In genomic region chr1:47753808-47754207, GRCh38 we compare ENCODE assay signal across 38 cellular contexts.
A peak's percentile ranks its signal among the peaks of the same experiment; 100 is the strongest.
DNase-seq lines count a peak whose midpoint lies in the region; ATAC-seq, FAIRE-seq and TF ChIP-seq lines count a peak whose summit lies in the region.
"Had no signal": no experiment of that assay in that cellular context is flagged by ENCODE, and none has a peak within 500 bp of the region (broad histone marks: within the 10 kb centered on the region; RNA-seq: fewer than 3 reads in every experiment).

No MANE protein-coding gene starts in this region.

- no peak for TF ChIP-seq POLR2A in A549 (IDR thresholded peaks at IDR 0.05; ENCODE audit: low read length)

- no peak for DNase-seq in A549 (ENCODE audit: low read depth in 1 of 2, low spot score in 1 of 2)
- DNase-seq in HFFc6: no peak
- DNase-seq in anterior cingulate cortex (lab: John Stamatoyannopoulos, UW): no peak
- DNase-seq in naive thymus-derived CD8-positive, alpha-beta T cell: no peak
- DNase-seq in cerebellar nuclear complex (lab: John Stamatoyannopoulos, UW): no peak
- DNase-seq: 8988T; activated CD4-positive, alpha-beta T cell treated with anti-CD3 and anti-CD28 coated beads for 36 hours; activated CD8-positive, alpha-beta T cell treated with anti-CD3 and anti-CD28 coated beads, Interleukin-2, amount 10 ng/mL, durations not matched to agents 7 days and 5 days; activated naive CD4-positive, alpha-beta T cell treated with anti-CD3 and anti-CD28 coated beads, Interleukin-2, amount 10 ng/mL, durations not matched to agents 7 days and 5 days; adrenal gland; body of pancreas; Calu3; DND-41; GF-D8; head of caudate nucleus; Karpas-422; left ventricle myocardium inferior; mesenchymal stem cell; NCI-H1417 treated with DMSO at 0.1 percent for 48 hours; NCI-H2081; NCI-H774; retina; stimulated activated naive CD4-positive, alpha-beta T cell treated with Interleukin-2 at 50 U/mL for 16 hours; upper lobe of right lung had no signal

- H3K9me3 ChIP-seq in A549: no peaks in the 10 kb centered on the region
- H3K9me3 ChIP-seq: adrenal gland, body of pancreas, left ventricle myocardium inferior, upper lobe of right lung had no signal

- no peak overlapping the region for H3K4me2 ChIP-seq in A549
- H3K4me2 ChIP-seq: smooth muscle cell had no signal

- ATAC-seq in A549 (no peak), GM18868 (IDR thresholded peaks at IDR 0.05; ENCODE audit: unreplicated experiment) (peak; percentile 81), HG02610 (IDR thresholded peaks at IDR 0.05; ENCODE audit: unreplicated experiment) (peak; percentile 60), HG03565 (IDR thresholded peaks at IDR 0.05; ENCODE audit: unreplicated experiment) (peak; percentile 66)
- ATAC-seq in naive thymus-derived CD8-positive, alpha-beta T cell: no peak
- ATAC-seq: activated CD4-positive, alpha-beta T cell treated with anti-CD3 and anti-CD28 coated beads for 36 hours; activated CD8-positive, alpha-beta T cell treated with anti-CD3 and anti-CD28 coated beads, Interleukin-2, amount 10 ng/mL, durations not matched to agents 7 days and 5 days; body of pancreas; esophagus mucosa; HCT116; upper lobe of right lung had no signal

- TF ChIP-seq RAD21 in A549 (conservative IDR thresholded peaks at IDR 0.05 in 1 of 2, IDR thresholded peaks at IDR 0.05 in 1 of 2): no peak

- POLR2A ChIA-PET in A549 (lab: Yijun Ruan, JAX): no interaction called here
- POLR2A ChIA-PET in naive thymus-derived CD8-positive, alpha-beta T cell (lab: Charles Lee): no interaction called here

- no peak for FAIRE-seq in A549 (lab: Jason Lieb, UNC)
- FAIRE-seq: keratinocyte had no signal

- TF ChIP-seq CTCF in A549 (IDR thresholded peaks at IDR 0.05): no peak
- TF ChIP-seq CTCF in HFFc6 (IDR thresholded peaks at IDR 0.05): no peak

- H3K4me3 Mint-ChIP-seq in HFFc6: no peak overlapping the region
- no peak overlapping the region for H3K4me3 Mint-ChIP-seq in naive thymus-derived CD8-positive, alpha-beta T cell
- H3K4me3 Mint-ChIP-seq: activated CD4-positive, alpha-beta T cell treated with anti-CD3 and anti-CD28 coated beads for 36 hours; activated CD8-positive, alpha-beta T cell treated with anti-CD3 and anti-CD28 coated beads, Interleukin-2, amount 10 ng/mL, durations not matched to agents 7 days and 5 days; activated naive CD4-positive, alpha-beta T cell treated with anti-CD3 and anti-CD28 coated beads, Interleukin-2, amount 10 ng/mL, durations not matched to agents 7 days and 5 days; CD14-positive monocyte; central memory CD8-positive, alpha-beta T cell; dendritic cell treated with granulocyte-macrophage colony-stimulating factor and Interleukin-4, amounts not matched to agents 40 ng/mL and 50 ng/mL, for 4 days; endodermal cell; T-helper 2 cell treated with Interferon-gamma antibody and Interleukin-4, amounts not matched to agents 5 μg/mL and 100 μg/mL, for 36 hours had no signal

- TF ChIP-seq EP300 in A549 (IDR thresholded peaks at IDR 0.05): no peak

- no peaks in the 10 kb centered on the region for H3K4me1 Mint-ChIP-seq in HFFc6 (ENCODE audit: low read depth)
- peaks cover 0 to 2% (median 0%) of the 10 kb centered on the region in 4 donors for H3K4me1 Mint-ChIP-seq in naive thymus-derived CD8-positive, alpha-beta T cell
- H3K4me1 Mint-ChIP-seq: activated CD4-positive, alpha-beta T cell treated with anti-CD3 and anti-CD28 coated beads for 36 hours; activated naive CD4-positive, alpha-beta T cell treated with anti-CD3 and anti-CD28 coated beads, Interleukin-2, amount 10 ng/mL, durations not matched to agents 7 days and 5 days; CD14-positive monocyte; central memory CD8-positive, alpha-beta T cell had no signal

- H3K27ac Mint-ChIP-seq in HFFc6: no peak overlapping the region
- H3K27ac Mint-ChIP-seq in naive thymus-derived CD8-positive, alpha-beta T cell: no peak overlapping the region
- H3K27ac Mint-ChIP-seq: activated CD4-positive, alpha-beta T cell treated with anti-CD3 and anti-CD28 coated beads for 36 hours; activated CD8-positive, alpha-beta T cell treated with anti-CD3 and anti-CD28 coated beads, Interleukin-2, amount 10 ng/mL, durations not matched to agents 7 days and 5 days; activated naive CD4-positive, alpha-beta T cell treated with anti-CD3 and anti-CD28 coated beads, Interleukin-2, amount 10 ng/mL, durations not matched to agents 7 days and 5 days; CD14-positive monocyte; dendritic cell treated with granulocyte-macrophage colony-stimulating factor and Interleukin-4, amounts not matched to agents 40 ng/mL and 50 ng/mL, for 4 days; endodermal cell; T-helper 2 cell treated with Interferon-gamma antibody and Interleukin-4, amounts not matched to agents 5 μg/mL and 100 μg/mL, for 36 hours had no signal

- no peak overlapping the region for H3K27ac ChIP-seq in A549
- H3K27ac ChIP-seq: adrenal gland, body of pancreas, left ventricle myocardium inferior, parathyroid adenoma, upper lobe of right lung, VCaP had no signal

- H3K4me1 ChIP-seq in A549: no peaks in the 10 kb centered on the region
- H3K4me1 ChIP-seq: adrenal gland, parathyroid adenoma had no signal

- no peak overlapping the region for H3K4me3 ChIP-seq in A549
- H3K4me3 ChIP-seq: adrenal gland, body of pancreas, left ventricle myocardium inferior, smooth muscle cell, upper lobe of right lung had no signal

- no peaks in the 10 kb centered on the region; the same call in 1 of the 2 replicates for H3K9me3 Mint-ChIP-seq in HFFc6
- H3K9me3 Mint-ChIP-seq in naive thymus-derived CD8-positive, alpha-beta T cell: no peaks in the 10 kb centered on the region
- H3K9me3 Mint-ChIP-seq: activated naive CD4-positive, alpha-beta T cell treated with anti-CD3 and anti-CD28 coated beads, Interleukin-2, amount 10 ng/mL, durations not matched to agents 7 days and 5 days; central memory CD8-positive, alpha-beta T cell; dendritic cell treated with granulocyte-macrophage colony-stimulating factor and Interleukin-4, amounts not matched to agents 40 ng/mL and 50 ng/mL, for 4 days; endodermal cell; T-helper 2 cell treated with Interferon-gamma antibody and Interleukin-4, amounts not matched to agents 5 μg/mL and 100 μg/mL, for 36 hours had no signal

- peaks cover 10% of the 10 kb centered on the region; the same call in 1 of the 2 replicates for H3K27me3 Mint-ChIP-seq in HFFc6 (ENCODE audit: insufficient read depth)
- peaks cover 7 to 22% (median 17%) of the 10 kb centered on the region in 5 donors for H3K27me3 Mint-ChIP-seq in naive thymus-derived CD8-positive, alpha-beta T cell
- H3K27me3 Mint-ChIP-seq: activated naive CD4-positive, alpha-beta T cell treated with anti-CD3 and anti-CD28 coated beads, Interleukin-2, amount 10 ng/mL, durations not matched to agents 7 days and 5 days had no signal

- CTCF ChIA-PET in A549 (lab: Yijun Ruan, JAX): interaction anchor here (1.0 to 1.5 kb wide), 2 partner anchors 15 to 28 kb away, joined by 4 read pairs; no protein-coding TSS in a partner anchor

- 39% methylated on average over 1 of the region's 1 CpG for WGBS in A549 (ENCODE audit: missing lambda C conversion rate)

- no peaks in the 10 kb centered on the region for H3K36me3 Mint-ChIP-seq in HFFc6 (ENCODE audit: low read depth)
- H3K36me3 Mint-ChIP-seq in naive thymus-derived CD8-positive, alpha-beta T cell: no peaks in the 10 kb centered on the region
- H3K36me3 Mint-ChIP-seq: activated naive CD4-positive, alpha-beta T cell treated with anti-CD3 and anti-CD28 coated beads, Interleukin-2, amount 10 ng/mL, durations not matched to agents 7 days and 5 days; CD14-positive monocyte had no signal

TF ChIP-seq in A549, 52 proteins besides CTCF, POLR2A, EP300 and RAD21:
- TF ChIP-seq JUNB (IDR thresholded peaks at IDR 0.05) (no peak), MAFK (IDR thresholded peaks at IDR 0.05; ENCODE audit: partially characterized antibody) (peak; percentile 7), PBX3 (IDR thresholded peaks at IDR 0.05) (no peak), NFE2L2 (conservative IDR thresholded peaks at IDR 0.05; ENCODE audit: low read length) (no peak)

Comparison
In these comparisons a context has a peak if more than half of its experiments do, and no peak if none do; other contexts are left out.
1. ATAC-seq: peak in GM18868 (single experiment), HG02610 (single experiment) and HG03565 (single experiment); none in A549 (0 of 2) and naive thymus-derived CD8-positive, alpha-beta T cell (0 of 2).